Comparison of ENCODE assay signal across 28 cellular contexts in the genomic region with DNA sequence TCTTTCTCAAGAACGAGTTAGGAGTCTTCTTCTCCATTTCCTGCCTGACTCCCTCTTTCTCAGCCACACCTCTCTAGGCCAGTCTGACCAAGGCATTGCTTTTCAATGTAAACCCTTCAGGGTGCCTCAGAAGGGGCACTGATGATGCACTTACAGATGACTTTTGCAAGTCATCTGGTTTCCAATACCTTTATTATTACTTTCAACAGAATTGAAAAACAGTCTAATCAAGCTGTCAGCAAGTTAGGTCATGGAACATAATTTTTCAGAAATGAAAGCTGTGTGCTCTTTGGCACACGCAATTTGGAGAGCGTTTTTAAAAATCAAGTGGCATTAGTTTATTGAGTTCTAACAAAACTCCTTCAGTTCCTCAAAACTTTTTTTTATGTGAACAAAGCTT.
"Had no signal": no experiment of that assay in that cellular context is flagged by ENCODE, and none has a peak within 500 bp of the region (broad histone marks: within the 10 kb centered on the region; RNA-seq: fewer than 3 reads in every experiment).

No MANE protein-coding gene starts in this region.

- H3K4me3 ChIP-seq: dorsolateral prefrontal cortex, esophagus muscularis mucosa, gastroesophageal sphincter, heart left ventricle, hepatocyte, left lung, mucosa of descending colon, prostate gland, right atrium auricular region, smooth muscle cell, testis, tibial artery had no signal

- H3K4me3 Mint-ChIP-seq: mesothelial cell of epicardium; naive B cell; natural killer cell treated with Interleukin-12 subunit alpha and Interleukin-12 subunit beta and Interleukin-15 and Interleukin-18, amount 100 ng/mL, for 72 hours; neural crest cell; type B pancreatic cell had no signal

- H3K4me1 Mint-ChIP-seq: mesothelial cell of epicardium had no signal

- ATAC-seq: foreskin keratinocyte; gastroesophageal sphincter; heart left ventricle; left cardiac atrium; left lung; mucosa of descending colon; sciatic nerve; stimulated activated naive CD8-positive, alpha-beta T cell treated with anti-CD3 and anti-CD28 coated beads, Interleukin-15, Interleukin-2, amounts not matched to agents 100 U/mL and 50 U/mL, for 24 hours had no signal

- DNase-seq: dorsolateral prefrontal cortex; effector CD4-positive, alpha-beta T cell; foreskin keratinocyte; heart left ventricle; left cardiac atrium; left lung; mesenchymal stem cell; mucosa of descending colon; naive B cell; stimulated activated CD4-positive, alpha-beta T cell treated with anti-CD3 and anti-CD28 coated beads, Interleukin-12 subunit alpha, Interleukin-12 subunit beta, amount 100 ng/mL, for 4 hours; stimulated activated CD4-positive, alpha-beta T cell treated with anti-CD3 and anti-CD28 coated beads, Interleukin-1b, Interleukin-23, amount 100 ng/mL, for 48 hours; stimulated activated CD4-positive, alpha-beta T cell treated with anti-CD3 and anti-CD28 coated beads, Interleukin-4, amount 100 ng/mL, for 1 hour; stimulated activated CD8-positive, alpha-beta memory T cell treated with anti-CD3 and anti-CD28 coated beads, Interleukin-4, amount 100 ng/mL, for 48 hours; stimulated activated naive CD8-positive, alpha-beta T cell treated with anti-CD3 and anti-CD28 coated beads, Interleukin-15, Interleukin-2, amounts not matched to agents 100 U/mL and 50 U/mL, for 24 hours; substantia nigra; testis; tibial artery had no signal

- H3K27ac Mint-ChIP-seq: mesothelial cell of epicardium; natural killer cell treated with Interleukin-12 subunit alpha and Interleukin-12 subunit beta and Interleukin-15 and Interleukin-18, amount 100 ng/mL, for 72 hours; type B pancreatic cell had no signal

- H3K36me3 Mint-ChIP-seq: mesothelial cell of epicardium; naive B cell; natural killer cell treated with Interleukin-12 subunit alpha and Interleukin-12 subunit beta and Interleukin-15 and Interleukin-18, amount 100 ng/mL, for 72 hours; type B pancreatic cell had no signal

- H3K9me3 Mint-ChIP-seq: mesothelial cell of epicardium; naive B cell; natural killer cell treated with Interleukin-12 subunit alpha and Interleukin-12 subunit beta and Interleukin-15 and Interleukin-18, amount 100 ng/mL, for 72 hours; neural crest cell; type B pancreatic cell had no signal
